10 cellular contexts compared by ENCODE assay signal in genomic region chrX:13007519-13008188, GRCh38. TPM values are rescaled to one million over a fixed set of nuclear protein-coding genes. Genes with fewer than 3 reads are reported as not detected.
A peak's percentile ranks its signal among the peaks of the same experiment; 100 is the strongest.
DNase-seq lines count a peak whose midpoint lies in the region; ATAC-seq and TF ChIP-seq lines count a peak whose summit lies in the region.
"Had no signal": no experiment of that assay in that cellular context is flagged by ENCODE, and none has a peak within 500 bp of the region (broad histone marks: within the 10 kb centered on the region; RNA-seq: fewer than 3 reads in every experiment).

No MANE protein-coding gene starts in this region.

- H3K36me3 Mint-ChIP-seq in activated CD4-positive, alpha-beta T cell treated with anti-CD3 and anti-CD28 coated beads, Interleukin-2, amount 10 ng/mL, durations not matched to agents 7 days and 5 days (ENCODE audit: low read depth): peaks cover 4% of the 10 kb centered on the region
- H3K36me3 Mint-ChIP-seq in stimulated activated memory B cell treated with anti-CD40 and anti-IgM and Interleukin-4, amounts not matched to agents 10 μg/mL and 1 μg/mL and 100 μg/mL, for 72 hours: no peaks in the 10 kb centered on the region

- H3K27ac Mint-ChIP-seq in activated CD4-positive, alpha-beta T cell treated with anti-CD3 and anti-CD28 coated beads, Interleukin-2, amount 10 ng/mL, durations not matched to agents 7 days and 5 days: peak overlapping the region; percentile 66
- peak overlapping the region; percentile 83 for H3K27ac Mint-ChIP-seq in stimulated activated memory B cell treated with anti-CD40 and anti-IgM and Interleukin-4, amounts not matched to agents 10 μg/mL and 1 μg/mL and 100 μg/mL, for 72 hours

- POLR2A ChIA-PET in activated CD4-positive, alpha-beta T cell treated with anti-CD3 and anti-CD28 coated beads, Interleukin-2, amount 10 ng/mL, durations not matched to agents 7 days and 5 days (lab: Charles Lee): no interaction called here

- TF ChIP-seq CTCF in cardiac fibroblast (IDR thresholded peaks at IDR 0.05; ENCODE audit: low read depth, low read length): no peak

- peaks cover 75% of the 10 kb centered on the region for H3K4me1 Mint-ChIP-seq in activated CD4-positive, alpha-beta T cell treated with anti-CD3 and anti-CD28 coated beads, Interleukin-2, amount 10 ng/mL, durations not matched to agents 7 days and 5 days
- peaks cover 51% of the 10 kb centered on the region for H3K4me1 Mint-ChIP-seq in stimulated activated memory B cell treated with anti-CD40 and anti-IgM and Interleukin-4, amounts not matched to agents 10 μg/mL and 1 μg/mL and 100 μg/mL, for 72 hours

- H3K4me3 ChIP-seq in cardiac fibroblast (replicated peaks in 1 of 2; ENCODE audit: low read depth in 2 of 2, low read length in 2 of 2): no peak overlapping the region
- H3K4me3 ChIP-seq: SK-N-MC, skin epidermis had no signal

- CTCF ChIA-PET in activated CD4-positive, alpha-beta T cell treated with anti-CD3 and anti-CD28 coated beads, Interleukin-2, amount 10 ng/mL, durations not matched to agents 7 days and 5 days (lab: Charles Lee): interaction anchor here (1.0 to 1.1 kb wide), 2 partner anchors 9 to 10 kb away, joined by 3 to 6 read pairs; no protein-coding TSS in a partner anchor

- no peak overlapping the region for H3K4me3 Mint-ChIP-seq in activated CD4-positive, alpha-beta T cell treated with anti-CD3 and anti-CD28 coated beads, Interleukin-2, amount 10 ng/mL, durations not matched to agents 7 days and 5 days
- peak overlapping the region; percentile 41 for H3K4me3 Mint-ChIP-seq in stimulated activated memory B cell treated with anti-CD40 and anti-IgM and Interleukin-4, amounts not matched to agents 10 μg/mL and 1 μg/mL and 100 μg/mL, for 72 hours

- DNase-seq in activated CD4-positive, alpha-beta T cell treated with anti-CD3 and anti-CD28 coated beads, Interleukin-2, amount 10 ng/mL, durations not matched to agents 7 days and 5 days: no peak
- no peak for DNase-seq in activated CD4-positive, alpha-beta T cell treated with anti-CD3 and anti-CD28 coated beads, Interleukin-2, amount 50 U/mL, for 48 hours
- DNase-seq in NCI-H2227 treated with DMSO at 0.1 percent for 48 hours (lab: John Stamatoyannopoulos, UW): peak; percentile 55
- peak; percentile 61 to 67 for DNase-seq in cardiac fibroblast (ENCODE audit: low read depth in 2 of 2)
- no peak for DNase-seq in NCI-H2029 treated with DMSO at 0.1 percent for 48 hours (lab: John Stamatoyannopoulos, UW)
- no peak for DNase-seq in MV-4-11 (lab: John Stamatoyannopoulos, UW)

- no peaks in the 10 kb centered on the region for H3K9me3 Mint-ChIP-seq in activated CD4-positive, alpha-beta T cell treated with anti-CD3 and anti-CD28 coated beads, Interleukin-2, amount 10 ng/mL, durations not matched to agents 7 days and 5 days
- H3K9me3 Mint-ChIP-seq in stimulated activated memory B cell treated with anti-CD40 and anti-IgM and Interleukin-4, amounts not matched to agents 10 μg/mL and 1 μg/mL and 100 μg/mL, for 72 hours: no peaks in the 10 kb centered on the region

- ATAC-seq in stimulated activated memory B cell treated with anti-CD40 and anti-IgM and Interleukin-4, amounts not matched to agents 10 μg/mL and 1 μg/mL and 100 μg/mL, for 72 hours: no peak
- no peak for ATAC-seq in HG03457 (IDR thresholded peaks at IDR 0.05; ENCODE audit: unreplicated experiment)

- H3K27me3 Mint-ChIP-seq in activated CD4-positive, alpha-beta T cell treated with anti-CD3 and anti-CD28 coated beads, Interleukin-2, amount 10 ng/mL, durations not matched to agents 7 days and 5 days: no peaks in the 10 kb centered on the region
- H3K27me3 Mint-ChIP-seq in stimulated activated memory B cell treated with anti-CD40 and anti-IgM and Interleukin-4, amounts not matched to agents 10 μg/mL and 1 μg/mL and 100 μg/mL, for 72 hours: no peaks in the 10 kb centered on the region

RNA-seq across cellular contexts. Expression of gene TMSB4X, which starts 32.7 kb away (rescaled TPM):
- total RNA-seq in activated CD4-positive, alpha-beta T cell treated with anti-CD3 and anti-CD28 coated beads, Interleukin-2, amount 10 ng/mL, durations not matched to agents 7 days and 5 days: 1,000 to 10,000 TPM; 9,113 to 9,418 TPM

RNA-seq across cellular contexts. Expression of gene FAM9C, which starts 36.8 kb away (rescaled TPM):
- total RNA-seq in activated CD4-positive, alpha-beta T cell treated with anti-CD3 and anti-CD28 coated beads, Interleukin-2, amount 10 ng/mL, durations not matched to agents 7 days and 5 days: not detected

Comparison
In these comparisons a context has a peak if more than half of its experiments do, and no peak if none do; other contexts are left out.
1. DNase-seq: peak in NCI-H2227 treated with DMSO at 0.1 percent for 48 hours (single experiment) and cardiac fibroblast (2 of 2); none in activated CD4-positive, alpha-beta T cell treated with anti-CD3 and anti-CD28 coated beads, Interleukin-2, amount 10 ng/mL, durations not matched to agents 7 days and 5 days (single experiment), activated CD4-positive, alpha-beta T cell treated with anti-CD3 and anti-CD28 coated beads, Interleukin-2, amount 50 U/mL, for 48 hours (0 of 2), NCI-H2029 treated with DMSO at 0.1 percent for 48 hours (single experiment) and MV-4-11 (single experiment).